11 cellular contexts compared by ENCODE assay signal in the genomic region with DNA sequence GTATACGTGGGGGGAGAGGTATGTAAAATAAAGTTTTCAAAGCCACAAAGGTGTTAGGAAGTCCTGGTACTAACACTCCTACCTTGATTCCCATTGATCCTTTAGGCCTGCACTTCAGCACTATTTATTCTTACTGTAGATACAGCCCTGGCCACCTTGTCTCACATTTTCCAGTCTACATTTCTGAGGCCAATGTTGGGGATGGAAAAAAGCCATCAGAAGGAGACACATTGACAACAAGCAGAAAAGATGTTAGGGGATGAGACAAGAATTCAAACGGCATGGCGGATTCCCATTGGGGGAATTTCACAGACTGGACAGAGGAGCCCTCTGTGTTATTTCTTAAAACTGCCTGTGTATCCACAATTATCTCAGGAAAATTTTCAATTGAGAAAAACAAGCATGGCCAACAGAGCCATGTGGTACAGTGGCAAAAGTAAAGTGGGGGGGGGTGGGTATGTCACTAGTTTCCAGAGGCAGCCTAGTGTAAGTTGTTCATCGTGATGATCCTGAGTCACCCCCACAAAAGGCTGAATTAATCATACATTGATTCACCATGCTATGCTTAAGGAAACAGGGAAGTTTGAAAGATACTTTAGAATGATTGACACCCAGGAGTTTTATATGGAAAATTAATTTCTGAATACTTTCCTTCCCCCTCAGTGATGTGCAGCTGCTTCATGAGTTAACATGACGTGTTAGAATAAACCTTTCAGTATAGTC. TPM values are rescaled to one million over a fixed set of nuclear protein-coding genes. Genes with fewer than 3 reads are reported as not detected.
DNase-seq lines count a peak whose midpoint lies in the region; ATAC-seq and TF ChIP-seq lines count a peak whose summit lies in the region.
"Had no signal": no experiment of that assay in that cellular context is flagged by ENCODE, and none has a peak within 500 bp of the region (broad histone marks: within the 10 kb centered on the region; RNA-seq: fewer than 3 reads in every experiment).

No MANE protein-coding gene starts in this region.

- POLR2A ChIA-PET in activated CD4-positive, alpha-beta T cell treated with anti-CD3 and anti-CD28 coated beads, Interleukin-2, amount 10 ng/mL, durations not matched to agents 7 days and 5 days (lab: Charles Lee) = no interaction called here

- no peak overlapping the region for H3K4me3 ChIP-seq in fibroblast of the aortic adventitia (ENCODE audit: low read depth, low read length)
- H3K4me3 ChIP-seq: lung had no signal

- no peak overlapping the region for H3K4me3 Mint-ChIP-seq in activated CD4-positive, alpha-beta T cell treated with anti-CD3 and anti-CD28 coated beads, Interleukin-2, amount 10 ng/mL, durations not matched to agents 7 days and 5 days
- H3K4me3 Mint-ChIP-seq in stimulated activated memory B cell treated with anti-CD40 and anti-IgM and Interleukin-4, amounts not matched to agents 10 μg/mL and 1 μg/mL and 100 μg/mL, for 72 hours = no peak overlapping the region
- no peak overlapping the region for H3K4me3 Mint-ChIP-seq in nephron progenitor cell

- peaks cover 8% of the 10 kb centered on the region for H3K36me3 Mint-ChIP-seq in activated CD4-positive, alpha-beta T cell treated with anti-CD3 and anti-CD28 coated beads, Interleukin-2, amount 10 ng/mL, durations not matched to agents 7 days and 5 days (ENCODE audit: low read depth)
- H3K36me3 Mint-ChIP-seq in stimulated activated memory B cell treated with anti-CD40 and anti-IgM and Interleukin-4, amounts not matched to agents 10 μg/mL and 1 μg/mL and 100 μg/mL, for 72 hours = peaks cover 8% of the 10 kb centered on the region
- peaks cover 5% of the 10 kb centered on the region for H3K36me3 Mint-ChIP-seq in nephron progenitor cell (ENCODE audit: low read depth)

- no peaks in the 10 kb centered on the region for H3K9me3 Mint-ChIP-seq in activated CD4-positive, alpha-beta T cell treated with anti-CD3 and anti-CD28 coated beads, Interleukin-2, amount 10 ng/mL, durations not matched to agents 7 days and 5 days
- H3K9me3 Mint-ChIP-seq in stimulated activated memory B cell treated with anti-CD40 and anti-IgM and Interleukin-4, amounts not matched to agents 10 μg/mL and 1 μg/mL and 100 μg/mL, for 72 hours = no peaks in the 10 kb centered on the region
- no peaks in the 10 kb centered on the region for H3K9me3 Mint-ChIP-seq in nephron progenitor cell

- peak; percentile 20 to 26 for DNase-seq in activated CD4-positive, alpha-beta T cell treated with anti-CD3 and anti-CD28 coated beads for 4 hours
- DNase-seq in activated CD4-positive, alpha-beta T cell treated with anti-CD3 and anti-CD28 coated beads, Interleukin-2, amount 10 ng/mL, durations not matched to agents 7 days and 5 days = no peak
- DNase-seq in fibroblast of the aortic adventitia (ENCODE audit: low read depth) = peak; percentile 25
- DNase-seq in cerebellum (ENCODE audit: low spot score) = no peak
- no peak for DNase-seq in nephron progenitor cell
- DNase-seq: cortex of kidney, NCI-H2029 treated with DMSO at 0.1 percent for 48 hours had no signal

- H3K27ac Mint-ChIP-seq in activated CD4-positive, alpha-beta T cell treated with anti-CD3 and anti-CD28 coated beads, Interleukin-2, amount 10 ng/mL, durations not matched to agents 7 days and 5 days = no peak overlapping the region
- H3K27ac Mint-ChIP-seq in stimulated activated memory B cell treated with anti-CD40 and anti-IgM and Interleukin-4, amounts not matched to agents 10 μg/mL and 1 μg/mL and 100 μg/mL, for 72 hours = peak overlapping the region; percentile 82
- H3K27ac Mint-ChIP-seq in nephron progenitor cell = no peak overlapping the region

- H3K27ac ChIP-seq in VCaP = peak overlapping the region; percentile 85

- TF ChIP-seq CTCF in VCaP (conservative IDR thresholded peaks at IDR 0.05) (no peak), fibroblast of the aortic adventitia (IDR thresholded peaks at IDR 0.05; ENCODE audit: insufficient read depth, low read length) (no peak), nephron progenitor cell (IDR thresholded peaks at IDR 0.05) (no peak)

- no peak for ATAC-seq in stimulated activated memory B cell treated with anti-CD40 and anti-IgM and Interleukin-4, amounts not matched to agents 10 μg/mL and 1 μg/mL and 100 μg/mL, for 72 hours
- ATAC-seq in HG02970 (IDR thresholded peaks at IDR 0.05; ENCODE audit: low FRiP score, unreplicated experiment) = no peak

- CTCF ChIA-PET in activated CD4-positive, alpha-beta T cell treated with anti-CD3 and anti-CD28 coated beads, Interleukin-2, amount 10 ng/mL, durations not matched to agents 7 days and 5 days (lab: Charles Lee) = interaction anchor here (0.6 kb wide), 1 partner anchor 1032 kb away, joined by 5 read pairs; no protein-coding TSS in a partner anchor

- H3K4me1 Mint-ChIP-seq in activated CD4-positive, alpha-beta T cell treated with anti-CD3 and anti-CD28 coated beads, Interleukin-2, amount 10 ng/mL, durations not matched to agents 7 days and 5 days = peaks cover 63% of the 10 kb centered on the region
- H3K4me1 Mint-ChIP-seq in stimulated activated memory B cell treated with anti-CD40 and anti-IgM and Interleukin-4, amounts not matched to agents 10 μg/mL and 1 μg/mL and 100 μg/mL, for 72 hours = peaks cover 81% of the 10 kb centered on the region
- H3K4me1 Mint-ChIP-seq in nephron progenitor cell = peaks cover 83% of the 10 kb centered on the region

- no peaks in the 10 kb centered on the region for H3K27me3 Mint-ChIP-seq in activated CD4-positive, alpha-beta T cell treated with anti-CD3 and anti-CD28 coated beads, Interleukin-2, amount 10 ng/mL, durations not matched to agents 7 days and 5 days
- no peaks in the 10 kb centered on the region for H3K27me3 Mint-ChIP-seq in stimulated activated memory B cell treated with anti-CD40 and anti-IgM and Interleukin-4, amounts not matched to agents 10 μg/mL and 1 μg/mL and 100 μg/mL, for 72 hours
- H3K27me3 Mint-ChIP-seq in nephron progenitor cell (ENCODE audit: low read depth, poor library complexity) = no peaks in the 10 kb centered on the region

RNA-seq across cellular contexts. Expression of gene RREB1, which starts 40.5 kb away (rescaled TPM):
- 10 to 100 TPM; 27.2 to 30.1 TPM for total RNA-seq in activated CD4-positive, alpha-beta T cell treated with anti-CD3 and anti-CD28 coated beads, Interleukin-2, amount 10 ng/mL, durations not matched to agents 7 days and 5 days
- total RNA-seq in fibroblast of the aortic adventitia (ENCODE audit: low replicate concordance) (17.6 and 23.8 TPM in 2 replicates), cerebellum (7.6 TPM)

Comparison
In these comparisons a context has a peak if more than half of its experiments do, and no peak if none do; other contexts are left out.
1. DNase-seq: peak in activated CD4-positive, alpha-beta T cell treated with anti-CD3 and anti-CD28 coated beads for 4 hours (2 of 2) and fibroblast of the aortic adventitia (single experiment); none in activated CD4-positive, alpha-beta T cell treated with anti-CD3 and anti-CD28 coated beads, Interleukin-2, amount 10 ng/mL, durations not matched to agents 7 days and 5 days (single experiment), cerebellum (single experiment) and nephron progenitor cell (single experiment).